ENCODE assay signal across 14 cellular contexts in the genomic region with DNA sequence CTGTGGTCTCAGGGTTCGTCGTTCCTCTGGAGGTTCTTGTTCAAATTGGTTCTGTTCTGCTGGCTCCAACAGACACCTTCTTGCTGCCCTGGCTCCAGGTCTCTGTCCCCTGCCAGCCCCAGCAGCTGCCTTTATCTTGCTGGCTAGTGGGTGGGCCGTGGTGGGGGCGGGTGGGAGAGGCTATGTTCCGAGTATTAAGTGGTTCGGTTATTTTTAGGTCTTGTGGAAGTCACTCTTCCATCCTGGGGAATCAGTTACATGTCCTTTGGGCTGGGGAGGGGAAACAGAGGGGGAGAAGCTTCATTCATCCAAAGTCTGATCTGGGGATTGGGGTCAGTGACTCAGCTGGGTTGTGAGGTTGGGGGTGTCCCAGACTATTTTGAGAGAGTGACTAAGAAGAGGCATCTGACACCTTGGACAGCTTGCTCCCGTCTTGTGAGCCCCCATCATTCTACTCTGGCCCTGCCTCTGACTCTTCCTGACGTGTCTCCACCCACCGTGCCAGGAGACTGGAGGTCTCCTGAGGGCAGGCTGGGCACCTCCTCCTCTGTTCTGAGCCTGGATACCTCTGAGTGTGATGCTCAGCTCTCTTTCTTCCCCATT. TPM values are rescaled to one million over a fixed set of nuclear protein-coding genes. Genes with fewer than 3 reads are reported as not detected.
DNase-seq lines count a peak whose midpoint lies in the region; ATAC-seq lines count a peak whose summit lies in the region.
"Had no signal": no experiment of that assay in that cellular context is flagged by ENCODE, and none has a peak within 500 bp of the region (broad histone marks: within the 10 kb centered on the region; RNA-seq: fewer than 3 reads in every experiment).

A gene with protein sequence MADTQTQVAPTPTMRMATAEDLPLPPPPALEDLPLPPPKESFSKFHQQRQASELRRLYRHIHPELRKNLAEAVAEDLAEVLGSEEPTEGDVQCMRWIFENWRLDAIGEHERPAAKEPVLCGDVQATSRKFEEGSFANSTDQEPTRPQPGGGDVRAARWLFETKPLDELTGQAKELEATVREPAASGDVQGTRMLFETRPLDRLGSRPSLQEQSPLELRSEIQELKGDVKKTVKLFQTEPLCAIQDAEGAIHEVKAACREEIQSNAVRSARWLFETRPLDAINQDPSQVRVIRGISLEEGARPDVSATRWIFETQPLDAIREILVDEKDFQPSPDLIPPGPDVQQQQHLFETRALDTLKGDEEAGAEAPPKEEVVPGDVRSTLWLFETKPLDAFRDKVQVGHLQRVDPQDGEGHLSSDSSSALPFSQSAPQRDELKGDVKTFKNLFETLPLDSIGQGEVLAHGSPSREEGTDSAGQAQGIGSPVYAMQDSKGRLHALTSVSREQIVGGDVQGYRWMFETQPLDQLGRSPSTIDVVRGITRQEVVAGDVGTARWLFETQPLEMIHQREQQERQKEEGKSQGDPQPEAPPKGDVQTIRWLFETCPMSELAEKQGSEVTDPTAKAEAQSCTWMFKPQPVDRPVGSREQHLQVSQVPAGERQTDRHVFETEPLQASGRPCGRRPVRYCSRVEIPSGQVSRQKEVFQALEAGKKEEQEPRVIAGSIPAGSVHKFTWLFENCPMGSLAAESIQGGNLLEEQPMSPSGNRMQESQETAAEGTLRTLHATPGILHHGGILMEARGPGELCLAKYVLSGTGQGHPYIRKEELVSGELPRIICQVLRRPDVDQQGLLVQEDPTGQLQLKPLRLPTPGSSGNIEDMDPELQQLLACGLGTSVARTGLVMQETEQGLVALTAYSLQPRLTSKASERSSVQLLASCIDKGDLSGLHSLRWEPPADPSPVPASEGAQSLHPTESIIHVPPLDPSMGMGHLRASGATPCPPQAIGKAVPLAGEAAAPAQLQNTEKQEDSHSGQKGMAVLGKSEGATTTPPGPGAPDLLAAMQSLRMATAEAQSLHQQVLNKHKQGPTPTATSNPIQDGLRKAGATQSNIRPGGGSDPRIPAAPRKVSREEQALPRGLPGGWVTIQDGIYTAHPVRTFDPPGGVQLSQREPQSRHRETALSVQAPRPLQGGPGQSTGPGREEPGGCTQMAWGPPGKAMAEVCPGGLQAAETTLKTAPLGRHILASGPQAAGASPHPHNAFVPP (N-terminal part only) (minus strand): TSS at position 106 of the 603 bp plus-strand sequence. CDS start 3,150 bp downstream, outside the sequence.

- H3K4me1 Mint-ChIP-seq in activated T-cell treated with anti-CD3 and anti-CD28 coated beads, Interleukin-2, amount 50 U/mL, for 72 hours (ENCODE audit: low read depth) = peaks cover 34% of the 10 kb centered on the region

- in situ Hi-C loops in KBM-7 (cut with MboI; ENCODE audit: low pct_unique_long_range_greater_than_20kb, low sequenced_read_pairs) = loop anchor here (10.0 to 25.0 kb wide), 2 partner anchors 92 to 195 kb away; a partner anchor contains a TSS

- peaks cover 7% of the 10 kb centered on the region for H3K27me3 Mint-ChIP-seq in activated T-cell treated with anti-CD3 and anti-CD28 coated beads, Interleukin-2, amount 50 U/mL, for 72 hours (ENCODE audit: low read depth)

- no peaks in the 10 kb centered on the region for H3K9me3 Mint-ChIP-seq in activated T-cell treated with anti-CD3 and anti-CD28 coated beads, Interleukin-2, amount 50 U/mL, for 72 hours

- H3K27ac Mint-ChIP-seq in activated T-cell treated with anti-CD3 and anti-CD28 coated beads, Interleukin-2, amount 50 U/mL, for 72 hours = no peak within 1 kb of the TSS

- peak within 1 kb of the TSS in 1 of 2 donors; percentile 50 for H3K4me3 Mint-ChIP-seq in activated T-cell treated with anti-CD3 and anti-CD28 coated beads, Interleukin-2, amount 50 U/mL, for 72 hours

- peak; percentile 87 to 93 for ATAC-seq in activated CD4-positive, CD25-positive, alpha-beta regulatory T cell treated with anti-CD3 and anti-CD28 coated beads, Interleukin-2, amount 50 U/mL, for 24 hours
- ATAC-seq in activated T-cell treated with anti-CD3 and anti-CD28 coated beads, Interleukin-2, amount 50 U/mL, for 72 hours (replicated peaks in 1 of 2) = peak; percentile 89 to 91
- ATAC-seq in GM19397 (IDR thresholded peaks at IDR 0.05; ENCODE audit: unreplicated experiment) = no peak
- ATAC-seq: A549, gastroesophageal sphincter, left lung had no signal

- H3K36me3 Mint-ChIP-seq in activated T-cell treated with anti-CD3 and anti-CD28 coated beads, Interleukin-2, amount 50 U/mL, for 72 hours (ENCODE audit: insufficient read depth in 2 of 2) = peaks cover 0 to 2% of the 10 kb centered on the region in 2 donors

- DNase-seq in activated CD4-positive, CD25-positive, alpha-beta regulatory T cell (lab: John Stamatoyannopoulos, UW) = no peak
- peak; percentile 43 to 61 for DNase-seq in activated T-cell treated with anti-CD3 and anti-CD28 coated beads, Interleukin-2, amount 50 U/mL, for 72 hours
- DNase-seq in iris pigment epithelial cell (ENCODE audit: low read depth) (peak; percentile 19), KBM-7 (no peak), LoVo (ENCODE audit: low spot score) (no peak)
- DNase-seq in stimulated activated CD8-positive, alpha-beta memory T cell treated with anti-CD3 and anti-CD28 coated beads, Interleukin-4, amount 100 ng/mL, for 48 hours = peak; percentile 63
- DNase-seq: activated effector memory CD4-positive, alpha-beta T cell treated with anti-CD3 and anti-CD28 coated beads, Interleukin-2, amount 50 U/mL, for 16 hours; DMS53; left lung; T-helper 9 cell had no signal

RNA-seq across cellular contexts. Expression of the gene that starts here (rescaled TPM):
- under 1 TPM; 0.09 to 0.10 TPM for total RNA-seq in activated T-cell treated with anti-CD3 and anti-CD28 coated beads, Interleukin-2, amount 50 U/mL, for 72 hours

Comparison
In these comparisons a context has a peak if more than half of its experiments do, and no peak if none do; other contexts are left out.
1. Peak in DNase-seq and ATAC-seq in activated T-cell treated with anti-CD3 and anti-CD28 coated beads, Interleukin-2, amount 50 U/mL, for 72 hours; RNA of the gene not detected or under 1 TPM.
2. DNase-seq: peak in iris pigment epithelial cell (single experiment) and stimulated activated CD8-positive, alpha-beta memory T cell treated with anti-CD3 and anti-CD28 coated beads, Interleukin-4, amount 100 ng/mL, for 48 hours (single experiment); none in activated CD4-positive, CD25-positive, alpha-beta regulatory T cell (0 of 4), KBM-7 (single experiment) and LoVo (single experiment).